Comparison of ENCODE assay signal across 2 cellular contexts in genomic region chr2:177872286-177872685, GRCh38.
TF ChIP-seq lines count a peak whose summit lies in the region.

No MANE protein-coding gene starts in this region.

TF ChIP-seq in HepG2, 621 proteins besides CTCF, POLR2A, EP300 and RAD21 (continued from another document):
- TF ChIP-seq USF2 (IDR thresholded peaks at IDR 0.05; ENCODE audit: low read depth, low read length): no peak
- no peak for TF ChIP-seq USF2 (CRISPR knock-in tag; IDR thresholded peaks at IDR 0.05; ENCODE audit: borderline replicate concordance)
- peak; percentile 100 for TF ChIP-seq MAFK (conservative IDR thresholded peaks at IDR 0.05 in 1 of 2, IDR thresholded peaks at IDR 0.05 in 1 of 2; ENCODE audit: low read length in 2 of 2)
- TF ChIP-seq MAFF (IDR thresholded peaks at IDR 0.05; ENCODE audit: low read depth, low read length): peak; percentile 100
- no peak for TF ChIP-seq ZSCAN25 (CRISPR knock-in tag; IDR thresholded peaks at IDR 0.05)
- TF ChIP-seq ELF3 (CRISPR knock-in tag; IDR thresholded peaks at IDR 0.05): no peak
- TF ChIP-seq ZNF597 (CRISPR knock-in tag; IDR thresholded peaks at IDR 0.05): no peak
- TF ChIP-seq KLF9 (CRISPR knock-in tag; IDR thresholded peaks at IDR 0.05; ENCODE audit: low read depth): no peak
- no peak for TF ChIP-seq ARNTL (CRISPR knock-in tag; IDR thresholded peaks at IDR 0.05)
- no peak for TF ChIP-seq SNAPC5 (CRISPR knock-in tag; IDR thresholded peaks at IDR 0.05; ENCODE audit: borderline replicate concordance)
- TF ChIP-seq TFE3 (CRISPR knock-in tag; IDR thresholded peaks at IDR 0.05): no peak
- no peak for TF ChIP-seq ZNF839 (CRISPR knock-in tag; IDR thresholded peaks at IDR 0.05; ENCODE audit: borderline replicate concordance)
- no peak for TF ChIP-seq ZKSCAN8 (CRISPR knock-in tag; IDR thresholded peaks at IDR 0.05; ENCODE audit: borderline replicate concordance)
- no peak for TF ChIP-seq RFX3 (CRISPR knock-in tag; IDR thresholded peaks at IDR 0.05)
- no peak for TF ChIP-seq ZNF557 (CRISPR knock-in tag; IDR thresholded peaks at IDR 0.05)
- TF ChIP-seq CC2D1A (CRISPR knock-in tag; IDR thresholded peaks at IDR 0.05): no peak
- TF ChIP-seq SRSF9 (IDR thresholded peaks at IDR 0.05; ENCODE audit: borderline replicate concordance, insufficient read depth, low read depth, low read length, poor library complexity, severe bottlenecking): no peak
- TF ChIP-seq NAIF1 (CRISPR knock-in tag; IDR thresholded peaks at IDR 0.05; ENCODE audit: borderline replicate concordance): no peak
- no peak for TF ChIP-seq THAP11 (CRISPR knock-in tag; IDR thresholded peaks at IDR 0.05)
- TF ChIP-seq MAFG (CRISPR knock-in tag; IDR thresholded peaks at IDR 0.05): peak; percentile 77; the same call in 1 of the 2 replicates
- TF ChIP-seq THAP8 (CRISPR knock-in tag; IDR thresholded peaks at IDR 0.05; ENCODE audit: borderline replicate concordance): no peak
- peak; percentile 35; the same call in 1 of the 2 replicates for TF ChIP-seq NFE2L2 (IDR thresholded peaks at IDR 0.05; ENCODE audit: low read length)

TF ChIP-seq in K562, 482 proteins besides CTCF, POLR2A, EP300 and RAD21 (continued from another document):
- TF ChIP-seq NKRF (IDR thresholded peaks at IDR 0.05; ENCODE audit: borderline replicate concordance): no peak
- peak; percentile 100 for TF ChIP-seq MAFF (IDR thresholded peaks at IDR 0.05; ENCODE audit: low read length)
- TF ChIP-seq ARHGAP35 (IDR thresholded peaks at IDR 0.05; ENCODE audit: partially characterized antibody): no peak
- TF ChIP-seq ZNF316 (IDR thresholded peaks at IDR 0.05): peak; percentile 99
- no peak for TF ChIP-seq PATZ1 (CRISPR knock-in tag; IDR thresholded peaks at IDR 0.05; ENCODE audit: borderline replicate concordance)
- TF ChIP-seq NFIC (IDR thresholded peaks at IDR 0.05): no peak
- peak; percentile 100 for TF ChIP-seq MAFK (IDR thresholded peaks at IDR 0.05; ENCODE audit: low read length)
- no peak for TF ChIP-seq ARID1B (IDR thresholded peaks at IDR 0.05)
- peak; percentile 45; the same call in 1 of the 2 replicates for TF ChIP-seq NFE2L1 (tag; IDR thresholded peaks at IDR 0.05; ENCODE audit: borderline replicate concordance, low read depth)
- no peak for TF ChIP-seq RBM15 (IDR thresholded peaks at IDR 0.05; ENCODE audit: insufficient read depth, low read length)
- peak; percentile 65 for TF ChIP-seq NFE2 (IDR thresholded peaks at IDR 0.05; ENCODE audit: low read depth)
- no peak for TF ChIP-seq ZNF551 (CRISPR knock-in tag; IDR thresholded peaks at IDR 0.05)
- no peak for TF ChIP-seq ERF (CRISPR knock-in tag; IDR thresholded peaks at IDR 0.05)
- TF ChIP-seq C11orf30 (IDR thresholded peaks at IDR 0.05; ENCODE audit: low read depth): peak; percentile 98
- TF ChIP-seq CBX5 (IDR thresholded peaks at IDR 0.05; ENCODE audit: borderline replicate concordance, low read depth): no peak
- TF ChIP-seq MEF2A (IDR thresholded peaks at IDR 0.05; ENCODE audit: control insufficient read depth, low read depth, low read length): no peak
- TF ChIP-seq RBM39 (optimal IDR thresholded peaks at IDR 0.05; ENCODE audit: low read depth, low read length): no peak
- TF ChIP-seq PBX2 (CRISPR knock-in tag; IDR thresholded peaks at IDR 0.05; ENCODE audit: low read depth): no peak
- no peak for TF ChIP-seq PBX2 (tag; conservative IDR thresholded peaks at IDR 0.05; ENCODE audit: low read depth)
- peak; percentile 84 for TF ChIP-seq BACH1 (tag; IDR thresholded peaks at IDR 0.05)
- TF ChIP-seq CTCFL (IDR thresholded peaks at IDR 0.05; ENCODE audit: borderline replicate concordance, insufficient read depth, low read depth, low read length, poor library complexity, severe bottlenecking): no peak
- no peak for TF ChIP-seq ZNF318 (IDR thresholded peaks at IDR 0.05; ENCODE audit: borderline replicate concordance in 1 of 2, low read depth in 1 of 2)
- TF ChIP-seq ELF2 (CRISPR knock-in tag; IDR thresholded peaks at IDR 0.05): 0 out of 2 replicates have a peak, but pooled peaks have one; percentile 14
- TF ChIP-seq ZNF57 (CRISPR knock-in tag; IDR thresholded peaks at IDR 0.05): no peak
